2 cellular contexts compared by ENCODE assay signal in genomic region chr2:48952614-48953013, GRCh38.
TF ChIP-seq lines count a peak whose summit lies in the region.

No MANE protein-coding gene starts in this region.

TF ChIP-seq in GM23338, 12 proteins besides CTCF, POLR2A, EP300 and RAD21 (continued from another document):
- TF ChIP-seq REST (IDR thresholded peaks at IDR 0.05; ENCODE audit: unreplicated experiment), result no peak
- TF ChIP-seq ZNF462 (CRISPR knock-in tag; IDR thresholded peaks at IDR 0.05), result no peak
- TF ChIP-seq NANOG (IDR thresholded peaks at IDR 0.05; ENCODE audit: borderline replicate concordance), result no peak
- no peak for TF ChIP-seq ETS1 (IDR thresholded peaks at IDR 0.05)
- TF ChIP-seq STAT1 (IDR thresholded peaks at IDR 0.05; ENCODE audit: unreplicated experiment), result no peak
- no peak for TF ChIP-seq POLR2AphosphoS5 (IDR thresholded peaks at IDR 0.05; ENCODE audit: low read depth)
- no peak for TF ChIP-seq CREB1 (CRISPR knock-in tag; IDR thresholded peaks at IDR 0.05; ENCODE audit: low read depth)

TF ChIP-seq in HepG2, 621 proteins besides CTCF, POLR2A, EP300 and RAD21 (continued from another document):
- no peak for TF ChIP-seq CEBPZ (IDR thresholded peaks at IDR 0.05; ENCODE audit: low read length)
- TF ChIP-seq HNF4A (CRISPR knock-in tag; IDR thresholded peaks at IDR 0.05), result peak; percentile 31; the same call in 1 of the 2 replicates
- TF ChIP-seq ZSCAN20 (CRISPR knock-in tag; IDR thresholded peaks at IDR 0.05; ENCODE audit: borderline replicate concordance), result no peak
- no peak for TF ChIP-seq ZFYVE20 (CRISPR knock-in tag; IDR thresholded peaks at IDR 0.05; ENCODE audit: borderline replicate concordance, low read depth)
